24 cellular contexts compared by ENCODE assay signal in genomic region chr17:9932481-9932880, GRCh38. TPM values are rescaled to one million over a fixed set of nuclear protein-coding genes. Genes with fewer than 3 reads are reported as not detected.
DNase-seq lines count a peak whose midpoint lies in the region; ATAC-seq, FAIRE-seq and TF ChIP-seq lines count a peak whose summit lies in the region.
"Had no signal": no experiment of that assay in that cellular context is flagged by ENCODE, and none has a peak within 500 bp of the region (broad histone marks: within the 10 kb centered on the region; RNA-seq: fewer than 3 reads in every experiment).

No MANE protein-coding gene starts in this region.

- H3K9me3 ChIP-seq in A549 (no peaks in the 10 kb centered on the region), GM23248 (ENCODE audit: low read depth) (no peaks in the 10 kb centered on the region), astrocyte (ENCODE audit: insufficient read depth, low read depth, low read length) (no peaks in the 10 kb centered on the region), mesenchymal stem cell (ENCODE audit: control insufficient read depth, low read length) (no peaks in the 10 kb centered on the region), mucosa of descending colon (no peaks in the 10 kb centered on the region), WERI-Rb-1 (ENCODE audit: severe bottlenecking) (no peaks in the 10 kb centered on the region)
- H3K9me3 ChIP-seq: HAP-1, SJSA1 had no signal

- no peak overlapping the region for H4K8ac ChIP-seq in mesenchymal stem cell (ENCODE audit: low read length)

- H3K36me3 ChIP-seq in GM23248 (ENCODE audit: low read depth) (no peaks in the 10 kb centered on the region), astrocyte (ENCODE audit: insufficient read depth, low read length) (no peaks in the 10 kb centered on the region), mesenchymal stem cell (ENCODE audit: control insufficient read depth in 1 of 2, insufficient read depth in 2 of 2, low read depth in 1 of 2, low read length in 2 of 2) (peaks cover 20 to 60% of the 10 kb centered on the region in 2 experiments), mucosa of descending colon (ENCODE audit: low read depth) (no peaks in the 10 kb centered on the region), WERI-Rb-1 (no peaks in the 10 kb centered on the region)
- H3K36me3 ChIP-seq: HAP-1, SJSA1 had no signal

- no peak overlapping the region for H3K23ac ChIP-seq in mesenchymal stem cell (ENCODE audit: low read length in 2 of 2)

- peak overlapping the region in 1 of 2 experiments; percentile 12; a peak in 1 of 6 replicates for H3K27ac ChIP-seq in A549
- H3K27ac ChIP-seq in GM23248: no peak overlapping the region
- H3K27ac ChIP-seq in astrocyte (ENCODE audit: low read depth, low read length): no peak overlapping the region
- H3K27ac ChIP-seq in mesenchymal stem cell (ENCODE audit: low read length, poor library complexity, severe bottlenecking): no peak overlapping the region
- H3K27ac ChIP-seq in WERI-Rb-1: no peak overlapping the region
- H3K27ac ChIP-seq: 22Rv1, C4-2B, KMS-11, SJSA1 had no signal

- in situ Hi-C loops in GM23248 (cut with MboI): no loop called here

- CTCF ChIA-PET in A549 (lab: Yijun Ruan, JAX): interaction anchor here (0.6 to 14.9 kb wide), 8 partner anchors 8 to 716 kb away, joined by 3 to 344 read pairs (median 8); no protein-coding TSS in a partner anchor

- intact Hi-C loops in mucosa of descending colon (cut with DNase I, micrococcal nuclease): no loop called here

- H3K4me3 ChIP-seq in A549: no peak overlapping the region
- no peak overlapping the region for H3K4me3 ChIP-seq in GM23248
- H3K4me3 ChIP-seq in astrocyte (ENCODE audit: insufficient read depth, low read depth, low read length): no peak overlapping the region
- no peak overlapping the region for H3K4me3 ChIP-seq in mesenchymal stem cell (ENCODE audit: insufficient read depth in 1 of 2, low read depth in 1 of 2, low read length in 2 of 2)
- no peak overlapping the region for H3K4me3 ChIP-seq in mucosa of descending colon
- no peak overlapping the region for H3K4me3 ChIP-seq in WERI-Rb-1 (ENCODE audit: low read depth, low read length)
- H3K4me3 ChIP-seq: GM23338, HAP-1, SJSA1 had no signal

- no peak overlapping the region for H3K18ac ChIP-seq in mesenchymal stem cell (ENCODE audit: low read depth in 1 of 2, low read length in 2 of 2)

- H3F3A ChIP-seq in GM23248 (ENCODE audit: insufficient read depth): no peaks in the 10 kb centered on the region

- no peaks in the 10 kb centered on the region for H3K9me3 Mint-ChIP-seq in astrocyte (ENCODE audit: unreplicated experiment)
- H3K9me3 Mint-ChIP-seq: GM23338 had no signal

- no peak overlapping the region for H2BK120ac ChIP-seq in mesenchymal stem cell (ENCODE audit: low read depth, low read length)

- H3K79me2 ChIP-seq in GM23248 (ENCODE audit: insufficient read depth) (no peaks in the 10 kb centered on the region), astrocyte (ENCODE audit: insufficient read depth, low read length) (no peaks in the 10 kb centered on the region)

- TF ChIP-seq CTCF in A549 (IDR thresholded peaks at IDR 0.05) (no peak), astrocyte (IDR thresholded peaks at IDR 0.05; ENCODE audit: insufficient read depth, low read depth, low read length) (no peak), mucosa of descending colon (IDR thresholded peaks at IDR 0.05) (no peak), WERI-Rb-1 (IDR thresholded peaks at IDR 0.05; ENCODE audit: low read depth, low read length) (no peak)

- no peaks in the 10 kb centered on the region for H3K9me2 ChIP-seq in GM23248 (ENCODE audit: insufficient read depth)

- no peak overlapping the region for H2BK12ac ChIP-seq in mesenchymal stem cell (ENCODE audit: low read length in 2 of 2)

- peak overlapping the region; percentile 69 for H3K27ac Mint-ChIP-seq in astrocyte (ENCODE audit: unreplicated experiment)
- H3K27ac Mint-ChIP-seq: GM23338 had no signal

- H3K4me1 Mint-ChIP-seq in astrocyte (ENCODE audit: low read depth, unreplicated experiment): peaks cover 9% of the 10 kb centered on the region

- TF ChIP-seq RAD21 in A549 (conservative IDR thresholded peaks at IDR 0.05 in 1 of 2, IDR thresholded peaks at IDR 0.05 in 1 of 2): no peak

- H3K9ac ChIP-seq in GM23248 (no peak overlapping the region), astrocyte (ENCODE audit: low read length) (no peak overlapping the region), mesenchymal stem cell (ENCODE audit: low read length) (no peak overlapping the region)
- H3K9ac ChIP-seq: KMS-11 had no signal

- no peak overlapping the region for H2BK15ac ChIP-seq in mesenchymal stem cell (ENCODE audit: low read depth, poor library complexity, severe bottlenecking)

- H3K14ac ChIP-seq in mesenchymal stem cell (ENCODE audit: low read length in 2 of 2): no peak overlapping the region

- ATAC-seq in A549 (peak; percentile 7 to 17; a peak in 1 of 6 replicates), mucosa of descending colon (no peak), GM19035 (IDR thresholded peaks at IDR 0.05; ENCODE audit: unreplicated experiment) (no peak)
- ATAC-seq: GM23338, Right ventricle myocardium inferior had no signal

- TF ChIP-seq EP300 in A549 (IDR thresholded peaks at IDR 0.05): no peak

- H2AFZ ChIP-seq in GM23248 (no peak overlapping the region), astrocyte (ENCODE audit: low read depth, low read length) (no peak overlapping the region), mesenchymal stem cell (ENCODE audit: low read depth, low read length) (no peak overlapping the region)
- H2AFZ ChIP-seq: GM23338 had no signal

- no peak overlapping the region for H2AK5ac ChIP-seq in mesenchymal stem cell (ENCODE audit: low read length, severe bottlenecking)

- no peak overlapping the region for H4K91ac ChIP-seq in mesenchymal stem cell (ENCODE audit: low read length)

- H3K36me3 Mint-ChIP-seq in astrocyte (ENCODE audit: low read depth, unreplicated experiment): no peaks in the 10 kb centered on the region

- no peaks in the 10 kb centered on the region for H3K79me1 ChIP-seq in mesenchymal stem cell (replicated peaks; ENCODE audit: low read length, poor library complexity, severe bottlenecking)

- DNase-seq in A549 (ENCODE audit: low read depth in 1 of 2, low spot score in 1 of 2) (peak in 1 of 2 experiments; percentile 26), GM23248 (peak; percentile 40), astrocyte (ENCODE audit: low read depth) (no peak), mesenchymal stem cell (peak; percentile 70), mucosa of descending colon (no peak), NCI-H345 (lab: John Stamatoyannopoulos, UW) (no peak), WERI-Rb-1 (no peak)
- DNase-seq: GF-D8, NCI-H1105, NCI-H146, NCI-H2029, NCI-H2227 treated with DMSO at 0.1 percent for 48 hours, NCI-H524 treated with DMSO at 0.1 percent for 48 hours, OCI-M1 had no signal

- no peaks in the 10 kb centered on the region for H4K20me1 ChIP-seq in GM23248 (ENCODE audit: insufficient read depth)
- no peaks in the 10 kb centered on the region for H4K20me1 ChIP-seq in astrocyte (ENCODE audit: insufficient read depth, low read length)

- peaks cover 20% of the 10 kb centered on the region for H3K4me1 ChIP-seq in A549
- 0 out of 2 replicates have a peak, but pooled peaks cover 3% of the 10 kb centered on the region for H3K4me1 ChIP-seq in GM23248 (ENCODE audit: insufficient read depth)
- no peaks in the 10 kb centered on the region for H3K4me1 ChIP-seq in astrocyte (ENCODE audit: insufficient read depth, low read length)
- peaks cover 11% of the 10 kb centered on the region for H3K4me1 ChIP-seq in mesenchymal stem cell (ENCODE audit: control insufficient read depth, insufficient read depth, low read depth, low read length)
- no peaks in the 10 kb centered on the region for H3K4me1 ChIP-seq in mucosa of descending colon (ENCODE audit: low read depth)
- H3K4me1 ChIP-seq: HAP-1 had no signal

- no peak overlapping the region for H3K4me3 Mint-ChIP-seq in astrocyte (ENCODE audit: unreplicated experiment)
- H3K4me3 Mint-ChIP-seq: GM23338 had no signal

- WGBS in A549 (ENCODE audit: missing lambda C conversion rate): 39% methylated on average over 3 of the region's 3 CpGs
- 77 to 86% methylated on average over 3 of the region's 3 CpGs for WGBS in GM23248 (ENCODE audit: low coverage in 1 of 2, low lambda C conversion rate in 2 of 2, missing lambda C conversion rate in 2 of 2), 2 experiments
- 22% methylated on average over 2 of the region's 3 CpGs for WGBS in mesenchymal stem cell

- H3K4me2 ChIP-seq in A549 (0 out of 3 replicates have a peak overlapping the region, but pooled peaks have one; percentile 2), GM23248 (ENCODE audit: unreplicated experiment) (no peak overlapping the region), astrocyte (ENCODE audit: low read length) (no peak overlapping the region), mesenchymal stem cell (ENCODE audit: low read length, poor library complexity, severe bottlenecking) (no peak overlapping the region)
- H3K4me2 ChIP-seq: GM23338, KMS-11 had no signal

- no peak for FAIRE-seq in A549 (lab: Jason Lieb, UNC)
- FAIRE-seq in astrocyte (lab: Jason Lieb, UNC): no peak
- FAIRE-seq: HTR-8/SVneo had no signal

- no peak overlapping the region for H2BK5ac ChIP-seq in mesenchymal stem cell (ENCODE audit: low read depth, low read length, poor library complexity, severe bottlenecking)

- POLR2A ChIA-PET in A549 (lab: Yijun Ruan, JAX): no interaction called here

- no peak overlapping the region for H3K4ac ChIP-seq in mesenchymal stem cell (ENCODE audit: low read depth in 1 of 2, low read length in 2 of 2)

- peaks cover 2% of the 10 kb centered on the region for H3K27me3 Mint-ChIP-seq in astrocyte (ENCODE audit: low read depth, unreplicated experiment)

- no peak for TF ChIP-seq POLR2A in A549 (IDR thresholded peaks at IDR 0.05; ENCODE audit: low read length)

- H3K27me3 ChIP-seq in GM23248 (replicated peaks; ENCODE audit: insufficient read depth) (no peaks in the 10 kb centered on the region), astrocyte (ENCODE audit: insufficient read depth, low read length) (peaks cover 8% of the 10 kb centered on the region), mesenchymal stem cell (ENCODE audit: control insufficient read depth in 1 of 2, insufficient read depth in 1 of 2, low read length in 2 of 2) (no peaks in the 10 kb centered on the region), WERI-Rb-1 (ENCODE audit: insufficient read depth, low read depth, severe bottlenecking) (no peaks in the 10 kb centered on the region)
- H3K27me3 ChIP-seq: SJSA1 had no signal

TF ChIP-seq in A549, 52 proteins besides CTCF, POLR2A, EP300 and RAD21 (continues in another document):
- TF ChIP-seq FOSL2 (IDR thresholded peaks at IDR 0.05): peak; percentile 13; the same call in 1 of the 2 replicates
- TF ChIP-seq FOSL2 (CRISPR knock-in tag; IDR thresholded peaks at IDR 0.05): no peak

RNA-seq across cellular contexts. Expression of gene RCVRN, which starts 27.4 kb away (rescaled TPM):
- not detected in 2 replicates for polyA plus RNA-seq in A549 (2011; rRNA removed)
- polyA plus RNA-seq in A549 (2012; cell fraction: cytosol; rRNA removed): not detected in 2 replicates
- polyA plus RNA-seq in A549 (2012; cell fraction: nucleus; rRNA removed): not detected in 2 replicates
- not detected in 3 replicates for polyA plus RNA-seq in A549 (2017; fragmentation: RNase III; extraction: RNeasy Plus Mini Kit Qiagen cat#74134 plus additional on column Dnase treatment)
- not detected in 2 replicates for polyA minus RNA-seq in A549 (2011; rRNA and poly(A)+ RNA removed)
- not detected in 2 replicates for total RNA-seq in GM23248 (2014; rRNA removed; shearing (Covaris generic))
- not detected in 2 replicates for polyA plus RNA-seq in GM23248 (2016; fragmentation: Nextera tagmentation; extraction: Ambion mirVana)
- total RNA-seq in astrocyte: not detected in 2 replicates
- polyA plus RNA-seq in mesenchymal stem cell (2013, experiment 1 of 2): 1.4 TPM
- polyA plus RNA-seq in mesenchymal stem cell (2013, experiment 2 of 2): 1.4 TPM
- under 1 TPM in 2 of 3 donors, not detected in 1; 0.16 to 0.27 TPM for total RNA-seq in mucosa of descending colon
- total RNA-seq: Daoy, GM23338, Right ventricle myocardium inferior had no signal
- polyA plus RNA-seq: GM23338 had no signal

Comparison
In these comparisons a context has a peak if more than half of its experiments do, and no peak if none do; other contexts are left out.
1. ATAC-seq: peak in A549 (2 of 2); none in mucosa of descending colon (single experiment) and GM19035 (single experiment).
2. DNase-seq: peak in GM23248 (single experiment) and mesenchymal stem cell (single experiment); none in astrocyte (single experiment), mucosa of descending colon (0 of 3), NCI-H345 (single experiment) and WERI-Rb-1 (single experiment).